ENCODE assay signal across 8 cellular contexts in the genomic region with DNA sequence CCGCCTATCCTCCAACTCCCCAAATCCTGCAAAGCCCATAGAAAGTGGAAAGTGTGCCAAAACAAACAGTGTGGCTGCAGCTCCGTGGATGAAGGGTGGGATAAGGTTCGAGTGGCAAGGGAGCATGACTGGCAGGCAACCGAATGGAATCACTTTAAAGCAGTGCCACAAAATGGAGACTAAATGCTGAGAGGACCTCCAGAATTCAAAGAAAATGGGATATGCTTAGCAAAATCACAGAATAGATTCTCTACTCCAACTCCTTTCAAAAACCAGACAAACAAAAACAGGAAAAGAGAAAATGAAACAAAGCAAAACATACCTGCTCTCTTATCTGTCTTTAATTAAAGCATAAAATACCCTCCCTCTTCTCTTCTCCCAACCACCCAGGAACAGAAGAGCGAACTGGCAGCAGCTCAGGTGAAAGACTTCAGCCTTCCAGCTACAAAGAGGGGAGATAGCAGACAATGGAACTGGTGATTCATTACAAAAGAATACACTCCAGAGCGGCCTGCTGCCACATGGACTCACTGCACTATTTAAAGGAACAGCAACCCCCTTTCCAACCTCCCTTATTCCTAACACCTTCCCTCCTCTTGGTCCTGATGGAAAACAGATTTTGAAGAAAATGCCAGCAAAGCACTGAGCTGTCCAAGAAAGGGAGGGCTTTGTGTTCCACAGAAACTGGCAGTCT.
DNase-seq lines count a peak whose midpoint lies in the region; ATAC-seq and TF ChIP-seq lines count a peak whose summit lies in the region.

No MANE protein-coding gene starts in this region.

- no peak overlapping the region for H3K9ac ChIP-seq in rectal smooth muscle tissue (ENCODE audit: low read length)

- intact Hi-C loops in heart right ventricle (cut with DNase I) = loop anchor here in 6 of 10 donors (2.0 to 10.0 kb wide), 10 partner anchors 44 to 209 kb away; partner anchors contain the start of gene APOL6 (in 1 of the 6)

- ATAC-seq in heart right ventricle = peak; percentile 74 to 84 (median 80)

- H3K27ac ChIP-seq in heart right ventricle (peak overlapping the region; percentile 8 to 87 (median 78)), rectal smooth muscle tissue (ENCODE audit: low read depth, low read length) (peak overlapping the region; percentile 81)
- no peak overlapping the region for H3K27ac ChIP-seq in effector memory CD4-positive, alpha-beta T cell (ENCODE audit: insufficient read depth, low read length, poor library complexity, severe bottlenecking)

- no peaks in the 10 kb centered on the region for H3K9me3 ChIP-seq in heart right ventricle
- H3K9me3 ChIP-seq in effector memory CD4-positive, alpha-beta T cell (ENCODE audit: control insufficient read depth, low read length) = no peaks in the 10 kb centered on the region

- DNase-seq in EH (ENCODE audit: low read depth) (peak; percentile 93), NCI-H1694 treated with DMSO at 0.1 percent for 48 hours (lab: John Stamatoyannopoulos, UW) (peak; percentile 51), heart right ventricle (peak; percentile 26 to 57), HUDEP-2 (lab: John Stamatoyannopoulos, UW; ENCODE audit: unreplicated experiment in 76 of 76) (no peak)
- no peak for DNase-seq in effector CD4-positive, alpha-beta T cell
- DNase-seq in effector memory CD4-positive, alpha-beta T cell = no peak

- no peak for TF ChIP-seq CTCF in WI38 (IDR thresholded peaks at IDR 0.05; ENCODE audit: low read depth, low read length)
- TF ChIP-seq CTCF in heart right ventricle (IDR thresholded peaks at IDR 0.05) = no peak

- 6 to 10% methylated on average over 6 of the region's 6 CpGs for WGBS in heart right ventricle, 2 donors

- H3K4me1 ChIP-seq in heart right ventricle (peaks cover 14 to 95% (median 65%) of the 10 kb centered on the region in 9 donors), rectal smooth muscle tissue (ENCODE audit: control insufficient read depth, insufficient read depth, low read length) (peaks cover 32% of the 10 kb centered on the region)
- H3K4me1 ChIP-seq in effector memory CD4-positive, alpha-beta T cell (ENCODE audit: control insufficient read depth, insufficient read depth, low read length, poor library complexity, severe bottlenecking) = no peaks in the 10 kb centered on the region

- no peaks in the 10 kb centered on the region for H3K36me3 ChIP-seq in heart right ventricle
- H3K36me3 ChIP-seq in rectal smooth muscle tissue (ENCODE audit: control insufficient read depth, insufficient read depth, low read length) = no peaks in the 10 kb centered on the region
- H3K36me3 ChIP-seq in effector memory CD4-positive, alpha-beta T cell (ENCODE audit: control insufficient read depth, insufficient read depth, low read length) = no peaks in the 10 kb centered on the region

- H3K27me3 ChIP-seq in heart right ventricle (no peaks in the 10 kb centered on the region), rectal smooth muscle tissue (ENCODE audit: control insufficient read depth, insufficient read depth, low read length) (no peaks in the 10 kb centered on the region)
- peaks cover 2% of the 10 kb centered on the region for H3K27me3 ChIP-seq in effector memory CD4-positive, alpha-beta T cell (replicated peaks; ENCODE audit: control insufficient read depth, insufficient read depth, low read length, poor library complexity, severe bottlenecking)

- H3K4me3 ChIP-seq in WI38 (ENCODE audit: low read depth, low read length) (peak overlapping the region; percentile 87), heart right ventricle (peak overlapping the region in 9 of 10 donors; percentile 13 to 50 (median 40)), rectal smooth muscle tissue (ENCODE audit: low read length) (peak overlapping the region; percentile 57)
- no peak overlapping the region for H3K4me3 ChIP-seq in effector memory CD4-positive, alpha-beta T cell (ENCODE audit: insufficient read depth, low read depth, low read length, poor library complexity, severe bottlenecking)

Comparison
In these comparisons a context has a peak if more than half of its experiments do, and no peak if none do; other contexts are left out.
1. DNase-seq: peak in EH (single experiment), NCI-H1694 treated with DMSO at 0.1 percent for 48 hours (single experiment) and heart right ventricle (2 of 2); none in effector CD4-positive, alpha-beta T cell (single experiment), effector memory CD4-positive, alpha-beta T cell (0 of 3) and HUDEP-2 (0 of 76).